In genomic region chr4:27272264-27272663, GRCh38 we compare ENCODE assay signal across 17 cellular contexts.
DNase-seq lines count a peak whose midpoint lies in the region; FAIRE-seq and TF ChIP-seq lines count a peak whose summit lies in the region.
"Had no signal": no experiment of that assay in that cellular context is flagged by ENCODE, and none has a peak within 500 bp of the region (broad histone marks: within the 10 kb centered on the region; RNA-seq: fewer than 3 reads in every experiment).

No MANE protein-coding gene starts in this region.

- H3K9me3 ChIP-seq in H1 (ENCODE audit: insufficient read depth in 2 of 2, low read depth in 1 of 2, low read length in 1 of 2): no peaks in the 10 kb centered on the region
- H3K9me3 ChIP-seq: BLaER1 treated with 17β-estradiol and CSF1 and Interleukin-3, amounts not matched to agents 10 nM and 100 nM had no signal

- DNase-seq in NCI-H748 (lab: John Stamatoyannopoulos, UW; ENCODE audit: unreplicated experiment) (peak; percentile 49), NCI-H748 treated with DMSO at 0.1 percent for 48 hours (lab: John Stamatoyannopoulos, UW) (no peak), NCI-H1417 treated with DMSO at 0.1 percent for 48 hours (lab: John Stamatoyannopoulos, UW) (peak; percentile 63), NCI-H345 treated with DMSO at 0.1 percent for 48 hours (lab: John Stamatoyannopoulos, UW; ENCODE audit: unreplicated experiment) (peak; percentile 31), H1 (ENCODE audit: low read depth in 1 of 2, low spot score in 2 of 2) (no peak), mesendoderm (no peak)
- DNase-seq in activated effector memory CD4-positive, alpha-beta T cell treated with Interleukin-2 at 50 U/mL for 16 hours: no peak
- DNase-seq in activated CD4-positive, alpha-beta T cell treated with anti-CD3 and anti-CD28 coated beads for 48 hours: no peak
- DNase-seq: ACHN; Calu3; CD4-positive, CD25-positive, alpha-beta regulatory T cell; DND-41; GDM1; H7; IMR-90 had no signal

- H2BK5ac ChIP-seq in H1 (ENCODE audit: low read depth, low read length): no peak overlapping the region
- H2BK5ac ChIP-seq in mesendoderm (ENCODE audit: low read length): no peak overlapping the region

- H3K36me3 ChIP-seq in H1 (ENCODE audit: control insufficient read depth in 2 of 4, insufficient read depth in 4 of 4, low read length in 3 of 4) (no peaks in the 10 kb centered on the region), mesendoderm (ENCODE audit: control insufficient read depth, insufficient read depth, low read length) (no peaks in the 10 kb centered on the region)
- H3K36me3 ChIP-seq: BLaER1 treated with 17β-estradiol and CSF1 and Interleukin-3, amounts not matched to agents 10 nM and 100 nM had no signal

- no peak overlapping the region for H2BK20ac ChIP-seq in H1 (ENCODE audit: low read length)

- H2AK5ac ChIP-seq in H1 (ENCODE audit: low read depth, low read length) (no peak overlapping the region), mesendoderm (ENCODE audit: low read length) (no peak overlapping the region)

- no peak overlapping the region for H3K4me3 ChIP-seq in H1 (ENCODE audit: extremely low read depth in 1 of 4, insufficient read depth in 2 of 4, low read depth in 3 of 4, low read length in 4 of 4)
- no peak overlapping the region for H3K4me3 ChIP-seq in mesendoderm (ENCODE audit: low read length)
- H3K4me3 ChIP-seq: BLaER1 treated with 17β-estradiol and CSF1 and Interleukin-3, amounts not matched to agents 10 nM and 100 nM had no signal

- no peak overlapping the region for H2BK120ac ChIP-seq in H1 (replicated peaks; ENCODE audit: low read depth, low read length)
- no peak overlapping the region for H2BK120ac ChIP-seq in mesendoderm (ENCODE audit: low read depth, low read length)

- TF ChIP-seq POLR2A in H1 (IDR thresholded peaks at IDR 0.05; ENCODE audit: control extremely low read depth in 1 of 2, low read depth in 2 of 2, low read length in 2 of 2): no peak

- H2BK15ac ChIP-seq in H1 (ENCODE audit: low read length) (no peak overlapping the region), mesendoderm (replicated peaks; ENCODE audit: low read depth) (no peak overlapping the region)

- H4K5ac ChIP-seq in H1 (ENCODE audit: insufficient read length, low read depth, low read length) (no peak overlapping the region), mesendoderm (ENCODE audit: low read length) (no peak overlapping the region)

- H3K79me1 ChIP-seq in H1 (ENCODE audit: low read depth, low read length) (no peaks in the 10 kb centered on the region), mesendoderm (ENCODE audit: low read length) (no peaks in the 10 kb centered on the region)

- CTCF ChIA-PET in H1 (lab: Charles Lee; ENCODE audit: partially characterized antibody): interaction anchor here (0.5 kb wide), 1 partner anchor 390 kb away, joined by 4 read pairs; no protein-coding TSS in a partner anchor

- H4K20me1 ChIP-seq in H1 (replicated peaks in 1 of 2; ENCODE audit: control insufficient read depth in 1 of 2, insufficient read depth in 2 of 2, low read length in 2 of 2): no peaks in the 10 kb centered on the region
- H4K20me1 ChIP-seq: BLaER1 treated with 17β-estradiol and CSF1 and Interleukin-3, amounts not matched to agents 10 nM and 100 nM had no signal

- no peak for TF ChIP-seq EP300 in H1 (IDR thresholded peaks at IDR 0.05; ENCODE audit: borderline replicate concordance in 1 of 2, low read depth in 2 of 2, low read length in 2 of 2)

- 0% methylated on average over 1 of the region's 1 CpG; no CpG with 5 or more reads in 1 of the 2 experiments for WGBS in H1 (ENCODE audit: extremely low coverage in 1 of 2, insufficient coverage in 1 of 2, insufficient read length in 1 of 2, insufficient replicate concordance in 2 of 2, low coverage in 1 of 2, low lambda C conversion rate in 2 of 2, missing lambda C conversion rate in 1 of 2), 2 experiments
- no CpG with 5 or more reads among the region's 1 CpG for WGBS in mesendoderm (ENCODE audit: extremely low coverage, insufficient coverage, low lambda C conversion rate)

- no peak for TF ChIP-seq RAD21 in H1 (IDR thresholded peaks at IDR 0.05 in 1 of 2, conservative IDR thresholded peaks at IDR 0.05 in 1 of 2; ENCODE audit: low read depth in 2 of 2, low read length in 2 of 2)

- H3K4me2 ChIP-seq in H1 (ENCODE audit: insufficient read depth in 1 of 2, low read depth in 2 of 2, low read length in 2 of 2): no peak overlapping the region
- no peak overlapping the region for H3K4me2 ChIP-seq in mesendoderm (ENCODE audit: low read length)
- H3K4me2 ChIP-seq: BLaER1 treated with 17β-estradiol and CSF1 and Interleukin-3, amounts not matched to agents 10 nM and 100 nM had no signal

- H3K56ac ChIP-seq in H1 (replicated peaks; ENCODE audit: insufficient read length, low read depth, low read length): no peak overlapping the region
- H3K56ac ChIP-seq in mesendoderm (ENCODE audit: low read length): no peak overlapping the region

- POLR2A ChIA-PET in H1 (lab: Charles Lee; ENCODE audit: partially characterized antibody): no interaction called here

- H3K4ac ChIP-seq in H1 (replicated peaks; ENCODE audit: insufficient read length, low read depth, low read length) (no peak overlapping the region), mesendoderm (ENCODE audit: low read depth, low read length) (no peak overlapping the region)

- no peaks in the 10 kb centered on the region for H3K23me2 ChIP-seq in H1 (ENCODE audit: low read depth, low read length)

- no peak for FAIRE-seq in H1 (lab: Jason Lieb, UNC)
- FAIRE-seq: GM12892 had no signal

- no peak overlapping the region for H3K14ac ChIP-seq in H1 (ENCODE audit: insufficient read length)

- H4K91ac ChIP-seq in H1 (replicated peaks; ENCODE audit: insufficient read length, low read length): no peak overlapping the region

- no peak for TF ChIP-seq CTCF in H1 (IDR thresholded peaks at IDR 0.05; ENCODE audit: control extremely low read depth in 1 of 3, insufficient read depth in 1 of 3, low read depth in 1 of 3, low read length in 3 of 3)

- no peaks in the 10 kb centered on the region for H3K27me3 ChIP-seq in H1 (replicated peaks in 1 of 4; ENCODE audit: control insufficient read depth in 3 of 4, extremely low read depth in 1 of 4, insufficient read depth in 3 of 4, low read length in 3 of 4)
- no peaks in the 10 kb centered on the region for H3K27me3 ChIP-seq in mesendoderm (ENCODE audit: insufficient read depth, low read length, poor library complexity)
- H3K27me3 ChIP-seq: BLaER1 treated with 17β-estradiol and CSF1 and Interleukin-3, amounts not matched to agents 10 nM and 100 nM had no signal

- peak overlapping the region; percentile 25; the same call in 1 of the 2 replicates for H2AFZ ChIP-seq in H1 (ENCODE audit: low read length)

- no peak overlapping the region for H4K8ac ChIP-seq in H1 (ENCODE audit: extremely low read depth, insufficient read depth, low read length)
- H4K8ac ChIP-seq in mesendoderm (ENCODE audit: low read depth, low read length): no peak overlapping the region

- H2BK12ac ChIP-seq in H1 (ENCODE audit: low read depth, low read length): no peak overlapping the region

- H3K18ac ChIP-seq in H1 (ENCODE audit: extremely low read depth, low read length) (no peak overlapping the region), mesendoderm (ENCODE audit: low read length) (no peak overlapping the region)

- H3K4me1 ChIP-seq in H1 (replicated peaks in 1 of 4; ENCODE audit: control insufficient read depth in 3 of 4, insufficient read depth in 4 of 4, low read length in 3 of 4) (peaks cover 0 to 6% (median 0%) of the 10 kb centered on the region in 4 experiments; a peak in 1 of 7 replicates), mesendoderm (ENCODE audit: control insufficient read depth, low read depth, low read length) (no peaks in the 10 kb centered on the region)
- H3K4me1 ChIP-seq: BLaER1 treated with 17β-estradiol and CSF1 and Interleukin-3, amounts not matched to agents 10 nM and 100 nM had no signal

- H3K23ac ChIP-seq in H1 (ENCODE audit: insufficient read length): no peak overlapping the region
- H3K23ac ChIP-seq in mesendoderm (ENCODE audit: low read length): no peak overlapping the region

- H3K9ac ChIP-seq in H1 (replicated peaks in 1 of 4; ENCODE audit: extremely low read depth in 1 of 4, low read depth in 3 of 4, low read length in 3 of 4): no peak overlapping the region
- no peak overlapping the region for H3K9ac ChIP-seq in mesendoderm (ENCODE audit: low read length)
- H3K9ac ChIP-seq: BLaER1 treated with 17β-estradiol and CSF1 and Interleukin-3, amounts not matched to agents 10 nM and 100 nM had no signal

- no peaks in the 10 kb centered on the region for H3K79me2 ChIP-seq in H1 (ENCODE audit: control insufficient read depth in 1 of 2, insufficient read depth in 2 of 2, low read length in 2 of 2)
- no peaks in the 10 kb centered on the region for H3K79me2 ChIP-seq in mesendoderm (ENCODE audit: control insufficient read depth, insufficient read depth, low read length)

- H3K27ac ChIP-seq in H1 (ENCODE audit: low read depth, low read length) (no peak overlapping the region), mesendoderm (ENCODE audit: low read depth, low read length) (no peak overlapping the region)
- H3K27ac ChIP-seq: BLaER1 treated with 17β-estradiol and CSF1 and Interleukin-3, amounts not matched to agents 10 nM and 100 nM had no signal

TF ChIP-seq in H1, 55 proteins besides CTCF, POLR2A, EP300 and RAD21 (continues in another document):
- no peak for TF ChIP-seq SP2 (IDR thresholded peaks at IDR 0.05; ENCODE audit: low read length)
- no peak for TF ChIP-seq RFX5 (IDR thresholded peaks at IDR 0.05; ENCODE audit: borderline replicate concordance, low read depth, low read length)
- TF ChIP-seq POLR2AphosphoS5 (IDR thresholded peaks at IDR 0.05; ENCODE audit: low read depth, low read length): no peak
- no peak for TF ChIP-seq HDAC6 (IDR thresholded peaks at IDR 0.05; ENCODE audit: low read depth, low read length)
- no peak for TF ChIP-seq USF2 (IDR thresholded peaks at IDR 0.05; ENCODE audit: low read length)
- no peak for TF ChIP-seq JUND (IDR thresholded peaks at IDR 0.05; ENCODE audit: low read length)
- no peak for TF ChIP-seq CBX5 (IDR thresholded peaks at IDR 0.05; ENCODE audit: low read depth, low read length)
- no peak for TF ChIP-seq RNF2 (IDR thresholded peaks at IDR 0.05; ENCODE audit: borderline replicate concordance, low read depth, low read length, missing control alignments, poor library complexity, severe bottlenecking)
- no peak for TF ChIP-seq BRCA1 (IDR thresholded peaks at IDR 0.05; ENCODE audit: low read depth, low read length)
- no peak for TF ChIP-seq CHD1 (IDR thresholded peaks at IDR 0.05; ENCODE audit: low read depth, low read length)
- no peak for TF ChIP-seq FOSL1 (IDR thresholded peaks at IDR 0.05; ENCODE audit: insufficient read depth, low read depth, low read length)
- no peak for TF ChIP-seq CBX8 (IDR thresholded peaks at IDR 0.05; ENCODE audit: borderline replicate concordance, low read depth, low read length)

Comparison
In these comparisons a context has a peak if more than half of its experiments do, and no peak if none do; other contexts are left out.
1. DNase-seq: peak in NCI-H748 (single experiment), NCI-H1417 treated with DMSO at 0.1 percent for 48 hours (single experiment) and NCI-H345 treated with DMSO at 0.1 percent for 48 hours (single experiment); none in NCI-H748 treated with DMSO at 0.1 percent for 48 hours (single experiment), H1 (0 of 2), activated effector memory CD4-positive, alpha-beta T cell treated with Interleukin-2 at 50 U/mL for 16 hours (single experiment), activated CD4-positive, alpha-beta T cell treated with anti-CD3 and anti-CD28 coated beads for 48 hours (single experiment) and mesendoderm (single experiment).